Comparison of ENCODE assay signal across 26 cellular contexts in the genomic region with DNA sequence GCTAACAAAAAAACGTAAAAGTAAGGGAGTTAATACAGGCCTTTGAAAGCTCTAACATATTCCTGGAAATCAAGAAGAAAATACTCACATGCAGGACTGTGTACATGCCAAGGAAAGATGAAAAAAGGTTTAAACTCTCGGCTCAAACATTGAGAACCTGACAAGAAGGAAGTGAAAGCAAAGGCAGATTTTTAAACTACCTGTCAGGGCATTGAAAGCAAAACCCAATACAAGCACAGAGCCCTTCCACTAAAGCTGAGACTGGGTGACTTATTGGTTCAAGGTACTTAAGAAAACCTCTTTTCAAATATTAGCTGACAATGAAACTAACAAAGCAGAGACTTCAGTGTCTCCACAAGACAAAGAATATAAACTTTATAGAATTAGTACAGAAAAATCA.
A peak's percentile ranks its signal among the peaks of the same experiment; 100 is the strongest.
DNase-seq lines count a peak whose midpoint lies in the region; ATAC-seq, FAIRE-seq and TF ChIP-seq lines count a peak whose summit lies in the region.
"Had no signal": no experiment of that assay in that cellular context is flagged by ENCODE, and none has a peak within 500 bp of the region (broad histone marks: within the 10 kb centered on the region; RNA-seq: fewer than 3 reads in every experiment).

No MANE protein-coding gene starts in this region.

- POLR2A ChIA-PET in H1 (lab: Charles Lee; ENCODE audit: partially characterized antibody): no interaction called here

- H3K4me3 ChIP-seq in H1 (ENCODE audit: extremely low read depth in 1 of 4, insufficient read depth in 2 of 4, low read depth in 3 of 4, low read length in 4 of 4) (no peak overlapping the region), esophagus muscularis mucosa (no peak overlapping the region)
- H3K4me3 ChIP-seq: BLaER1, body of pancreas, K562, transverse colon had no signal

- H2BK5ac ChIP-seq in H1 (ENCODE audit: low read depth, low read length): no peak overlapping the region

- H3K27ac ChIP-seq in H1 (ENCODE audit: low read depth, low read length) (no peak overlapping the region), esophagus muscularis mucosa (replicated peaks in 1 of 4) (no peak overlapping the region)
- H3K27ac ChIP-seq: BLaER1, body of pancreas, transverse colon had no signal

- H2AFZ ChIP-seq in H1 (ENCODE audit: low read length): no peak overlapping the region

- H3K23ac ChIP-seq in H1 (ENCODE audit: insufficient read length): no peak overlapping the region

- H3K4me1 ChIP-seq in H1 (replicated peaks in 1 of 4; ENCODE audit: control insufficient read depth in 3 of 4, insufficient read depth in 4 of 4, low read length in 3 of 4): no peaks in the 10 kb centered on the region
- H3K4me1 ChIP-seq in esophagus muscularis mucosa: no peaks in the 10 kb centered on the region
- H3K4me1 ChIP-seq: BLaER1, body of pancreas, transverse colon had no signal

- H3K4ac ChIP-seq in H1 (replicated peaks; ENCODE audit: insufficient read length, low read depth, low read length): no peak overlapping the region

- no peaks in the 10 kb centered on the region for H3K27me3 ChIP-seq in H1 (replicated peaks in 1 of 4; ENCODE audit: control insufficient read depth in 3 of 4, extremely low read depth in 1 of 4, insufficient read depth in 3 of 4, low read length in 3 of 4)
- H3K27me3 ChIP-seq in esophagus muscularis mucosa: no peaks in the 10 kb centered on the region
- H3K27me3 ChIP-seq: BLaER1, body of pancreas, transverse colon had no signal

- H3K9ac ChIP-seq in H1 (replicated peaks in 1 of 4; ENCODE audit: extremely low read depth in 1 of 4, low read depth in 3 of 4, low read length in 3 of 4): no peak overlapping the region
- H3K9ac ChIP-seq: BLaER1 had no signal

- H3K18ac ChIP-seq in H1 (ENCODE audit: extremely low read depth, low read length): no peak overlapping the region

- no peak overlapping the region for H4K91ac ChIP-seq in H1 (replicated peaks; ENCODE audit: insufficient read length, low read length)

- 78% methylated on average over 2 of the region's 2 CpGs; no CpG with 5 or more reads in 1 of the 2 experiments for WGBS in H1 (ENCODE audit: extremely low coverage in 1 of 2, insufficient coverage in 1 of 2, insufficient read length in 1 of 2, insufficient replicate concordance in 2 of 2, low coverage in 1 of 2, low lambda C conversion rate in 2 of 2, missing lambda C conversion rate in 1 of 2), 2 experiments
- WGBS in esophagus muscularis mucosa: 49% methylated on average over 2 of the region's 2 CpGs

- no peak for TF ChIP-seq RAD21 in H1 (IDR thresholded peaks at IDR 0.05 in 1 of 2, conservative IDR thresholded peaks at IDR 0.05 in 1 of 2; ENCODE audit: low read depth in 2 of 2, low read length in 2 of 2)

- no peaks in the 10 kb centered on the region for H4K20me1 ChIP-seq in H1 (replicated peaks in 1 of 2; ENCODE audit: control insufficient read depth in 1 of 2, insufficient read depth in 2 of 2, low read length in 2 of 2)
- H4K20me1 ChIP-seq: BLaER1 had no signal

- H3K79me2 ChIP-seq in H1 (ENCODE audit: control insufficient read depth in 1 of 2, insufficient read depth in 2 of 2, low read length in 2 of 2): no peaks in the 10 kb centered on the region

- no peak overlapping the region for H2BK12ac ChIP-seq in H1 (ENCODE audit: low read depth, low read length)

- intact Hi-C loops in esophagus muscularis mucosa (cut with DNase I): no loop called here

- TF ChIP-seq POLR2A in H1 (IDR thresholded peaks at IDR 0.05; ENCODE audit: control extremely low read depth in 1 of 2, low read depth in 2 of 2, low read length in 2 of 2): no peak
- no peak for TF ChIP-seq POLR2A in esophagus muscularis mucosa (IDR thresholded peaks at IDR 0.05; ENCODE audit: low read depth)

- H3K36me3 ChIP-seq in H1 (ENCODE audit: control insufficient read depth in 2 of 4, insufficient read depth in 4 of 4, low read length in 3 of 4) (no peaks in the 10 kb centered on the region), esophagus muscularis mucosa (no peaks in the 10 kb centered on the region)
- H3K36me3 ChIP-seq: BLaER1, transverse colon had no signal

- H4K8ac ChIP-seq in H1 (ENCODE audit: extremely low read depth, insufficient read depth, low read length): no peak overlapping the region

- no peaks in the 10 kb centered on the region for H3K9me3 ChIP-seq in H1 (ENCODE audit: insufficient read depth in 2 of 2, low read depth in 1 of 2, low read length in 1 of 2)
- no peaks in the 10 kb centered on the region for H3K9me3 ChIP-seq in esophagus muscularis mucosa
- H3K9me3 ChIP-seq: BLaER1, body of pancreas, transverse colon had no signal

- CTCF ChIA-PET in H1 (lab: Charles Lee; ENCODE audit: partially characterized antibody): interaction anchor here (1.1 to 1.6 kb wide), 5 partner anchors 13 to 23 kb away, joined by 4 to 5 read pairs (median 4); no protein-coding TSS in a partner anchor

- no peaks in the 10 kb centered on the region for H3K23me2 ChIP-seq in H1 (ENCODE audit: low read depth, low read length)

- no peak overlapping the region for H3K56ac ChIP-seq in H1 (replicated peaks; ENCODE audit: insufficient read length, low read depth, low read length)

- H3K14ac ChIP-seq in H1 (ENCODE audit: insufficient read length): no peak overlapping the region

- H2BK120ac ChIP-seq in H1 (replicated peaks; ENCODE audit: low read depth, low read length): no peak overlapping the region

- ATAC-seq in GM18867 (IDR thresholded peaks at IDR 0.05; ENCODE audit: unreplicated experiment) (peak; percentile 78), GM21576 (IDR thresholded peaks at IDR 0.05; ENCODE audit: unreplicated experiment) (peak; percentile 70), HG03025 (IDR thresholded peaks at IDR 0.05; ENCODE audit: low FRiP score, unreplicated experiment) (peak; percentile 68)
- ATAC-seq: activated CD8-positive, alpha-beta T cell treated with anti-CD3 and anti-CD28 coated beads for 36 hours; activated T-helper 17 cell treated with anti-CD3 and anti-CD28 coated beads, Interleukin-2, amount 50 U/mL, for 72 hours; body of pancreas; effector memory CD8-positive, alpha-beta T cell; K562; Panc1; stimulated activated memory B cell treated with anti-CD40 and anti-IgM and Interleukin-4, amounts not matched to agents 10 μg/mL and 1 μg/mL and 100 μg/mL, for 72 hours; T-helper 17 cell had no signal

- no peak overlapping the region for H2BK15ac ChIP-seq in H1 (ENCODE audit: low read length)

- H4K5ac ChIP-seq in H1 (ENCODE audit: insufficient read length, low read depth, low read length): no peak overlapping the region

- peak; percentile 45 for FAIRE-seq in H1 (lab: Jason Lieb, UNC)
- no peak for FAIRE-seq in frontal cortex (lab: Jason Lieb, UNC)
- FAIRE-seq: K562 had no signal

- H3K4me2 ChIP-seq in H1 (ENCODE audit: insufficient read depth in 1 of 2, low read depth in 2 of 2, low read length in 2 of 2): no peak overlapping the region
- H3K4me2 ChIP-seq: BLaER1 had no signal

- no peaks in the 10 kb centered on the region for H3K79me1 ChIP-seq in H1 (ENCODE audit: low read depth, low read length)

- no peak for TF ChIP-seq CTCF in H1 (IDR thresholded peaks at IDR 0.05; ENCODE audit: control extremely low read depth in 1 of 3, insufficient read depth in 1 of 3, low read depth in 1 of 3, low read length in 3 of 3)
- TF ChIP-seq CTCF in esophagus muscularis mucosa (IDR thresholded peaks at IDR 0.05): no peak

- no peak for DNase-seq in H1 (ENCODE audit: low read depth in 1 of 2, low spot score in 2 of 2)
- no peak for DNase-seq in esophagus muscularis mucosa (ENCODE audit: extremely low spot score)
- DNase-seq in NCI-H510A treated with DMSO at 0.1 percent for 48 hours (lab: John Stamatoyannopoulos, UW): no peak
- DNase-seq in frontal cortex (ENCODE audit: low spot score in 2 of 2): no peak
- DNase-seq: activated CD8-positive, alpha-beta T cell treated with anti-CD3 and anti-CD28 coated beads for 36 hours; activated naive CD4-positive, alpha-beta T cell treated with anti-CD3 and anti-CD28 coated beads, Interleukin-2, amount 10 ng/mL, durations not matched to agents 7 days and 5 days; body of pancreas; DMS 273 treated with DMSO at 0.1 percent for 48 hours; effector memory CD8-positive, alpha-beta T cell; glutamatergic neuron; NCI-H1105 treated with DMSO at 0.1 percent for 48 hours; NCI-H187 treated with DMSO at 0.1 percent for 48 hours; NCI-H2171 treated with DMSO at 0.1 percent for 48 hours; NCI-H510A; nephron progenitor cell; SHP77; T-helper 17 cell; transverse colon had no signal

- TF ChIP-seq EP300 in H1 (IDR thresholded peaks at IDR 0.05; ENCODE audit: borderline replicate concordance in 1 of 2, low read depth in 2 of 2, low read length in 2 of 2): no peak
- TF ChIP-seq EP300 in esophagus muscularis mucosa (IDR thresholded peaks at IDR 0.05): no peak

- no peak overlapping the region for H2BK20ac ChIP-seq in H1 (ENCODE audit: low read length)

- H2AK5ac ChIP-seq in H1 (ENCODE audit: low read depth, low read length): no peak overlapping the region

TF ChIP-seq in H1, 55 proteins besides CTCF, POLR2A, EP300 and RAD21:
- TF ChIP-seq NRF1 (IDR thresholded peaks at IDR 0.05; ENCODE audit: low read depth, low read length) (no peak), JUND (IDR thresholded peaks at IDR 0.05; ENCODE audit: low read length) (no peak), CHD2 (IDR thresholded peaks at IDR 0.05; ENCODE audit: low read length) (no peak), CEBPB (IDR thresholded peaks at IDR 0.05; ENCODE audit: low read depth, low read length) (no peak), BRCA1 (IDR thresholded peaks at IDR 0.05; ENCODE audit: low read depth, low read length) (no peak), BACH1 (IDR thresholded peaks at IDR 0.05; ENCODE audit: low read length) (no peak), CTBP2 (IDR thresholded peaks at IDR 0.05; ENCODE audit: borderline replicate concordance, insufficient read depth, insufficient read length, low read length) (no peak), BCL11A (IDR thresholded peaks at IDR 0.05; ENCODE audit: low read depth in 2 of 2, low read length in 2 of 2) (no peak), CREB1 (IDR thresholded peaks at IDR 0.05) (no peak), SUZ12 (IDR thresholded peaks at IDR 0.05; ENCODE audit: low read length) (no peak)
TF ChIP-seq in H1: peak in this region for 0.
